Comparison of ENCODE assay signal across 17 cellular contexts in the genomic region with DNA sequence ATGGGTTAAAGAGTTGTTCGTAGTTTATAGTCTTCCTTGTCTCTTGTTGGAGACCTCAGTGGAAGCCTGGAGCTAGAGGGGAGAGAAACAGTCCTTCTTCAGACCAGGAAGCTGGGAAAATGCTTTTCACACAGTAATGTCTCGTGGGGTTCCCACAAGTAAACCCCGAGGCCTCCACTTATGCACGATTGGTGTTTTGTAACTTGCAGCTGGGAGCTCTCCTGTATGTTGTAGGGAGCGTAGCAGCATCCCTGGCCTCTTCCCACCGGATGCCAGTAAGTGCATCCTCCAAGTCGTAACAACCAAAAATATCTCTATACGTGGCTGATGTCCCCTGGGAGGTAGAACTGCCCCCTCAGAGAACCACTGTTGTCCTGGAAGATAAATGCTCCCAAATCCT.
"Had no signal": no experiment of that assay in that cellular context is flagged by ENCODE, and none has a peak within 500 bp of the region (broad histone marks: within the 10 kb centered on the region; RNA-seq: fewer than 3 reads in every experiment).

No MANE protein-coding gene starts in this region.

- H3K27me3 ChIP-seq: heart left ventricle, neutrophil had no signal

- H3K9ac ChIP-seq: parathyroid adenoma had no signal

- ATAC-seq: activated CD4-positive, alpha-beta T cell treated with anti-CD3 and anti-CD28 coated beads for 36 hours; heart left ventricle; left cardiac atrium; stimulated activated effector memory CD8-positive, alpha-beta T cell treated with anti-CD3 and anti-CD28 coated beads, Interleukin-12 subunit alpha, Interleukin-12 subunit beta, amount 100 ng/mL, for 72 hours had no signal

- H3K4me3 Mint-ChIP-seq: activated CD4-positive, alpha-beta T cell treated with anti-CD3 and anti-CD28 coated beads for 36 hours; stimulated activated effector memory CD8-positive, alpha-beta T cell treated with anti-CD3 and anti-CD28 coated beads, Interleukin-12 subunit alpha, Interleukin-12 subunit beta, amount 100 ng/mL, for 72 hours had no signal

- H3K27me3 Mint-ChIP-seq: activated CD4-positive, alpha-beta T cell treated with anti-CD3 and anti-CD28 coated beads for 36 hours had no signal

- H3K9me3 Mint-ChIP-seq: stimulated activated effector memory CD8-positive, alpha-beta T cell treated with anti-CD3 and anti-CD28 coated beads, Interleukin-12 subunit alpha, Interleukin-12 subunit beta, amount 100 ng/mL, for 72 hours had no signal

- H3K9me3 ChIP-seq: heart left ventricle, neutrophil, thoracic aorta had no signal

- H3K27ac ChIP-seq: heart left ventricle, neutrophil, parathyroid adenoma, thoracic aorta, WERI-Rb-1 had no signal

- H3K36me3 ChIP-seq: thoracic aorta had no signal

- DNase-seq: activated CD4-positive, alpha-beta T cell treated with anti-CD3 and anti-CD28 coated beads for 36 hours; aorta; cerebellar nuclear complex; effector memory CD4-positive, alpha-beta T cell; heart left ventricle; left cardiac atrium; midbrain; stimulated activated CD4-positive, alpha-beta T cell treated with anti-CD3 and anti-CD28 coated beads, Interleukin-12 subunit alpha, Interleukin-12 subunit beta, amount 100 ng/mL, for 4 hours; stimulated activated CD4-positive, alpha-beta T cell treated with anti-CD3 and anti-CD28 coated beads, Interleukin-2, amount 100 ng/mL, for 24 hours; WERI-Rb-1 had no signal

- H3K27ac Mint-ChIP-seq: activated CD4-positive, alpha-beta T cell treated with anti-CD3 and anti-CD28 coated beads for 36 hours; stimulated activated effector memory CD8-positive, alpha-beta T cell treated with anti-CD3 and anti-CD28 coated beads, Interleukin-12 subunit alpha, Interleukin-12 subunit beta, amount 100 ng/mL, for 72 hours had no signal

- H2AFZ ChIP-seq: parathyroid adenoma had no signal

- H3K4me3 ChIP-seq: heart left ventricle, lung, thoracic aorta had no signal

- FAIRE-seq: frontal cortex, urothelium cell line had no signal
